Comparison of ENCODE assay signal across 9 cellular contexts in the genomic region with DNA sequence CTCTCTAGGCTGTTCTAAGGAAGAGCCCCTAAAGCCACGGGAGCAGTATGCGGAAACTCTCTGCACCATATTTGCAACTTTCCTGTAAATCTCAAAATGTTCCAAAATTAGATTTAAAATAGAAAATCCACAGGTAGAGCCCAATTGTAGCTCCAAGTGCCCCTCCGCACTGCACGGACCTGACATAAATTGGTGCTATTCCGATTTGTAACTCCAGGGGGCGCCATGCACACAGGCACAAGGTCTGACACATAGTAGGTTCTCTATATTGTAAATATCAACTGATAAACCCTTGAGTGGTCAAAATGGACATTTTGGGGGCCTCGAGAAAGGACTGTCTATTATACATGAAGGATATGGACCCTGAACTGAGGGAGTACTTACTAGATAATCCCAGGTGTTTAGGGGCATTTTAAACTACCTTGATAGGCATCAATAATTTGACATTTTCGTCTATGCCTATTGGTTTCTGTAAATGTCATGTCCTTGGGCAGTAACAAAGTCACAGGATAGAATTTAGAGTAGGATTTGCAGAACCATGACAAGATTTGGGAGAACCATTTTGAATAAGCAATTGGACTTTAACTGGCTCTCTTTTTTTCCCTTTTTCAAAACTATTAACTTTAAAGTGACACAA. TPM values are rescaled to one million over a fixed set of nuclear protein-coding genes. Genes with fewer than 3 reads are reported as not detected.
DNase-seq lines count a peak whose midpoint lies in the region; ATAC-seq, FAIRE-seq and TF ChIP-seq lines count a peak whose summit lies in the region.
"Had no signal": no experiment of that assay in that cellular context is flagged by ENCODE, and none has a peak within 500 bp of the region (broad histone marks: within the 10 kb centered on the region; RNA-seq: fewer than 3 reads in every experiment).

No MANE protein-coding gene starts in this region.

- peak; percentile 96 for TF ChIP-seq CTCF in D721Med (IDR thresholded peaks at IDR 0.05; ENCODE audit: insufficient read depth, missing control alignments)
- TF ChIP-seq CTCF in MM.1S (IDR thresholded peaks at IDR 0.05; ENCODE audit: low read length) = peak; percentile 94
- peak; percentile 80 for TF ChIP-seq CTCF in epithelial cell of esophagus (IDR thresholded peaks at IDR 0.05; ENCODE audit: insufficient read depth, low read depth, low read length, missing control alignments)

- no peaks in the 10 kb centered on the region for H4K20me1 ChIP-seq in MM.1S (ENCODE audit: insufficient read depth, low read length)

- no peak overlapping the region for H3K27ac Mint-ChIP-seq in activated CD8-positive, alpha-beta T cell treated with anti-CD3 and anti-CD28 coated beads, Interleukin-2, amount 10 ng/mL, durations not matched to agents 7 days and 5 days

- DNase-seq in D721Med (ENCODE audit: insufficient read length, low spot score) = no peak
- no peak for DNase-seq in MM.1S
- peak; percentile 59 for DNase-seq in activated CD8-positive, alpha-beta T cell treated with anti-CD3 and anti-CD28 coated beads, Interleukin-2, amount 10 ng/mL, durations not matched to agents 7 days and 5 days
- peak; percentile 20 for DNase-seq in epithelial cell of esophagus (ENCODE audit: low read depth)
- peak; percentile 19 for DNase-seq in pons (ENCODE audit: low spot score)

- H3K36me3 ChIP-seq in MM.1S (replicated peaks; ENCODE audit: insufficient read depth, low read length) = no peaks in the 10 kb centered on the region

- no peak overlapping the region for H3K4me3 Mint-ChIP-seq in activated CD8-positive, alpha-beta T cell treated with anti-CD3 and anti-CD28 coated beads, Interleukin-2, amount 10 ng/mL, durations not matched to agents 7 days and 5 days

- H3K27ac ChIP-seq in MM.1S (ENCODE audit: low read length) = no peak overlapping the region

- no peak overlapping the region for H3K4me2 ChIP-seq in MM.1S (ENCODE audit: low read depth, low read length)

- no peaks in the 10 kb centered on the region for H3K9me3 Mint-ChIP-seq in activated CD8-positive, alpha-beta T cell treated with anti-CD3 and anti-CD28 coated beads, Interleukin-2, amount 10 ng/mL, durations not matched to agents 7 days and 5 days (ENCODE audit: insufficient read depth)

- H3K4me3 ChIP-seq in MM.1S (ENCODE audit: low read length) = no peak overlapping the region
- H3K4me3 ChIP-seq in epithelial cell of esophagus (ENCODE audit: low read length) = no peak overlapping the region

- H3K4me1 Mint-ChIP-seq in activated CD8-positive, alpha-beta T cell treated with anti-CD3 and anti-CD28 coated beads, Interleukin-2, amount 10 ng/mL, durations not matched to agents 7 days and 5 days (ENCODE audit: low read depth) = no peaks in the 10 kb centered on the region

- TF ChIP-seq POLR2A in GM18505 (IDR thresholded peaks at IDR 0.05; ENCODE audit: borderline replicate concordance, extremely low read depth, insufficient read depth, insufficient read length) = no peak

- no peaks in the 10 kb centered on the region for H3K36me3 Mint-ChIP-seq in activated CD8-positive, alpha-beta T cell treated with anti-CD3 and anti-CD28 coated beads, Interleukin-2, amount 10 ng/mL, durations not matched to agents 7 days and 5 days (ENCODE audit: low read depth)

- no peaks in the 10 kb centered on the region for H3F3A ChIP-seq in MM.1S (ENCODE audit: insufficient read depth, low read length)

- no peaks in the 10 kb centered on the region for H3K4me1 ChIP-seq in MM.1S (ENCODE audit: low read length)

- no peak overlapping the region for H3K9ac ChIP-seq in MM.1S (ENCODE audit: low read length)

- peaks cover 28% of the 10 kb centered on the region for H3K27me3 Mint-ChIP-seq in activated CD8-positive, alpha-beta T cell treated with anti-CD3 and anti-CD28 coated beads, Interleukin-2, amount 10 ng/mL, durations not matched to agents 7 days and 5 days (ENCODE audit: low read depth)

- POLR2A ChIA-PET in activated CD8-positive, alpha-beta T cell treated with anti-CD3 and anti-CD28 coated beads, Interleukin-2, amount 10 ng/mL, durations not matched to agents 7 days and 5 days (lab: Charles Lee) = interaction anchor here (0.5 kb wide), 1 partner anchor 12 kb away, joined by 3 read pairs; no protein-coding TSS in a partner anchor

- ATAC-seq in activated CD8-positive, alpha-beta T cell treated with anti-CD3 and anti-CD28 coated beads, Interleukin-2, amount 10 ng/mL, durations not matched to agents 7 days and 5 days = peak; percentile 49
- no peak for ATAC-seq in GM18505 (IDR thresholded peaks at IDR 0.05; ENCODE audit: unreplicated experiment)
- no peak for ATAC-seq in GM21786 (IDR thresholded peaks at IDR 0.05; ENCODE audit: unreplicated experiment)
- no peak for ATAC-seq in HG03196 (IDR thresholded peaks at IDR 0.05; ENCODE audit: unreplicated experiment)

- CTCF ChIA-PET in activated CD8-positive, alpha-beta T cell treated with anti-CD3 and anti-CD28 coated beads, Interleukin-2, amount 10 ng/mL, durations not matched to agents 7 days and 5 days (lab: Charles Lee) = interaction anchor here (0.6 to 3.3 kb wide), 25 partner anchors 9 to 576 kb away, joined by 3 to 24 read pairs (median 4); a partner anchor contains a TSS

- no peaks in the 10 kb centered on the region; the same call in 1 of the 2 replicates for H3K27me3 ChIP-seq in MM.1S (replicated peaks; ENCODE audit: insufficient read depth, low read length)

- no peaks in the 10 kb centered on the region for H3K9me3 ChIP-seq in MM.1S (replicated peaks; ENCODE audit: insufficient read depth, low read length)

- no peaks in the 10 kb centered on the region for H3K79me2 ChIP-seq in MM.1S (ENCODE audit: low read length)

- FAIRE-seq in D721Med (lab: Jason Lieb, UNC) = no peak

- H3K9me2 ChIP-seq in MM.1S (replicated peaks; ENCODE audit: insufficient read depth, low read length) = no peaks in the 10 kb centered on the region

- H2AFZ ChIP-seq in MM.1S (ENCODE audit: low read length) = no peak overlapping the region

RNA-seq across cellular contexts. Expression of a gene that starts 36.6 kb away (rescaled TPM):
- not detected for total RNA-seq in activated CD8-positive, alpha-beta T cell treated with anti-CD3 and anti-CD28 coated beads, Interleukin-2, amount 10 ng/mL, durations not matched to agents 7 days and 5 days
- total RNA-seq: renal cortical epithelial cell had no signal

Comparison
In these comparisons a context has a peak if more than half of its experiments do, and no peak if none do; other contexts are left out.
1. DNase-seq: peak in activated CD8-positive, alpha-beta T cell treated with anti-CD3 and anti-CD28 coated beads, Interleukin-2, amount 10 ng/mL, durations not matched to agents 7 days and 5 days (single experiment), epithelial cell of esophagus (single experiment) and pons (single experiment); none in D721Med (single experiment) and MM.1S (single experiment).
2. Peak in every context shown above with its lines, with median percentiles within 50 percentile points of each other: CTCF ChIP-seq.